ENCODE assay signal across 8 cellular contexts in the genomic region with DNA sequence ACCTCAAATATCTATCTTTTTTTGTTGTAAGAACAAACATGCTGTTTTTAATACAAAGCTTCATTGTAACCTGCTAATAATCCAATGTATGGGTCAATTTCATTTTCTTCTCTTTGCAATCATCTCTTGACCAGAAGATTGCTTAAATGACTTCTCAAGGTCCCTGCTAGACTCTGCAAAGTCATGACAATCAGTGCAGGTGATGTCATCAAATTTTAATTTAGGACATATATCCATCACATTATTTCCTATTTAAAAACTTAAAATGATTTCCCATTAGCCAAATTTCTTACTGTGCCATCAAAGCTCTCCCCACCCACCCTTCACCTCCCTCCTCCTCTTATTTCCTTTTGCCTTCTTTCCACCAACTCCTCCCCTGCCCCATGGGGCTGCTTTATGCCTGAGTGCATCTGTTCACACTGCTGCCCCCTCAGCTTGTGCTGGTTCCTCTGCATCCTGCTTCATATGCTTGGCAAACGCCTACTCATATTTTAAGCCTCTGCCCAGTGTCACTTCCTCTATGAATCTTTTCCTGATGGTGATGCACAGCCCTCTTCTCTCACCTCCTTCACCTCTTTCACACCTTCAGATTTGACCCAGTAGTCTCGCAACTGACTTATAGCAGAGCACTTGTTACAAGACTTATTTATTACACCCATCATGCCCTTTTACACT.
DNase-seq lines count a peak whose midpoint lies in the region; ATAC-seq and TF ChIP-seq lines count a peak whose summit lies in the region.

No MANE protein-coding gene starts in this region.

- 0 out of 2 replicates have a peak, but pooled peaks have one; percentile 27 for TF ChIP-seq POLR2A in Raji (IDR thresholded peaks at IDR 0.05; ENCODE audit: insufficient read depth, low read depth, low read length)

- peak; percentile 41 for DNase-seq in activated CD4-positive, alpha-beta T cell treated with anti-CD3 and anti-CD28 coated beads for 48 hours
- DNase-seq in activated CD4-positive, alpha-beta T cell treated with anti-CD3 and anti-CD28 coated beads for 1 hour: no peak
- peak; percentile 29 for DNase-seq in stimulated activated CD8-positive, alpha-beta memory T cell treated with anti-CD3 and anti-CD28 coated beads, Interleukin-12 subunit alpha, Interleukin-12 subunit beta, amount 100 ng/mL, for 4 hours (ENCODE audit: low read depth)
- DNase-seq in HK-2 (ENCODE audit: unreplicated experiment): no peak
- no peak for DNase-seq in NCI-H1105 treated with DMSO at 0.1 percent for 48 hours (lab: John Stamatoyannopoulos, UW)
- no peak for DNase-seq in NCI-H1436 treated with DMSO at 0.1 percent for 48 hours (lab: John Stamatoyannopoulos, UW)

- peak; percentile 40 for ATAC-seq in HG02852 (IDR thresholded peaks at IDR 0.05; ENCODE audit: unreplicated experiment)

Comparison
In these comparisons a context has a peak if more than half of its experiments do, and no peak if none do; other contexts are left out.
1. DNase-seq: peak in activated CD4-positive, alpha-beta T cell treated with anti-CD3 and anti-CD28 coated beads for 48 hours (single experiment) and stimulated activated CD8-positive, alpha-beta memory T cell treated with anti-CD3 and anti-CD28 coated beads, Interleukin-12 subunit alpha, Interleukin-12 subunit beta, amount 100 ng/mL, for 4 hours (single experiment); none in activated CD4-positive, alpha-beta T cell treated with anti-CD3 and anti-CD28 coated beads for 1 hour (single experiment), HK-2 (single experiment), NCI-H1105 treated with DMSO at 0.1 percent for 48 hours (single experiment) and NCI-H1436 treated with DMSO at 0.1 percent for 48 hours (single experiment).